1 cellular context compared by ENCODE assay signal in genomic region chr4:56870927-56871326, GRCh38.
TF ChIP-seq lines count a peak whose summit lies in the region.

No MANE protein-coding gene starts in this region.

TF ChIP-seq in SK-N-SH, 30 proteins besides CTCF, POLR2A, EP300 and RAD21 (continued from another document):
- TF ChIP-seq MEF2A (IDR thresholded peaks at IDR 0.05; ENCODE audit: borderline replicate concordance, low read depth) (no peak), POLR2AphosphoS5 (IDR thresholded peaks at IDR 0.05; ENCODE audit: low read depth, low read length) (peak; percentile 19; the same call in 1 of the 2 replicates), FOXM1 (IDR thresholded peaks at IDR 0.05; ENCODE audit: low read depth) (no peak), GATA2 (CRISPR knock-in tag; IDR thresholded peaks at IDR 0.05) (peak; percentile 35), TCF12 (IDR thresholded peaks at IDR 0.05) (peak; percentile 65), MAX (IDR thresholded peaks at IDR 0.05; ENCODE audit: low read depth) (no peak), REST (IDR thresholded peaks at IDR 0.05; ENCODE audit: low read depth, low read length) (no peak), CHD2 (IDR thresholded peaks at IDR 0.05; ENCODE audit: low read length, partially characterized antibody) (peak; percentile 36), RFX5 (IDR thresholded peaks at IDR 0.05; ENCODE audit: low read length) (0 out of 2 replicates have a peak, but pooled peaks have one; percentile 18), RXRA (IDR thresholded peaks at IDR 0.05; ENCODE audit: borderline replicate concordance, low read depth) (no peak), GABPA (IDR thresholded peaks at IDR 0.05; ENCODE audit: low read depth) (no peak), MXI1 (IDR thresholded peaks at IDR 0.05; ENCODE audit: low read depth, low read length) (no peak; the same call in 1 of the 2 replicates)
TF ChIP-seq in SK-N-SH: peak in this region for 6.
